Comparison of ENCODE assay signal across 8 cellular contexts in genomic region chr11:6320411-6321207, GRCh38. TPM values are rescaled to one million over a fixed set of nuclear protein-coding genes. Genes with fewer than 3 reads are reported as not detected.
A peak's percentile ranks its signal among the peaks of the same experiment; 100 is the strongest.
DNase-seq lines count a peak whose midpoint lies in the region; ATAC-seq and TF ChIP-seq lines count a peak whose summit lies in the region.

Gene CAVIN3 (minus strand): TSS chr11:6320501. CDS start chr11:6320476, 25 bp downstream.

- H3K4me1 Mint-ChIP-seq in activated T-cell treated with anti-CD3 and anti-CD28 coated beads, Interleukin-2, amount 50 U/mL, for 72 hours (ENCODE audit: low read depth) = peaks cover 40% of the 10 kb centered on the region

- peaks cover 2 to 4% of the 10 kb centered on the region in 2 donors for H3K36me3 Mint-ChIP-seq in activated T-cell treated with anti-CD3 and anti-CD28 coated beads, Interleukin-2, amount 50 U/mL, for 72 hours (ENCODE audit: insufficient read depth in 2 of 2)

- H3K36me3 ChIP-seq in urinary bladder (ENCODE audit: insufficient read depth) = no peaks in the 10 kb centered on the region

- H3K27ac ChIP-seq in urinary bladder (ENCODE audit: low read depth) = peak within 1 kb of the TSS; percentile 93

- H3K9me3 Mint-ChIP-seq in activated T-cell treated with anti-CD3 and anti-CD28 coated beads, Interleukin-2, amount 50 U/mL, for 72 hours = no peaks in the 10 kb centered on the region

- H3K27me3 Mint-ChIP-seq in activated T-cell treated with anti-CD3 and anti-CD28 coated beads, Interleukin-2, amount 50 U/mL, for 72 hours (ENCODE audit: low read depth) = peaks cover 50% of the 10 kb centered on the region

- DNase-seq in A172 (ENCODE audit: low spot score) (peak; percentile 16), fibroblast of the aortic adventitia (ENCODE audit: low read depth) (peak; percentile 92), omental fat pad (ENCODE audit: low spot score) (peak; percentile 44), NAMALWA (ENCODE audit: low spot score) (no peak)
- DNase-seq in activated T-cell treated with anti-CD3 and anti-CD28 coated beads, Interleukin-2, amount 50 U/mL, for 72 hours = peak; percentile 79 to 89

- peak; percentile 40 for ATAC-seq in GM19025 (IDR thresholded peaks at IDR 0.05; ENCODE audit: low read depth, unreplicated experiment)
- peak; percentile 53 for ATAC-seq in HG03575 (IDR thresholded peaks at IDR 0.05; ENCODE audit: extremely low read depth, insufficient number of reproducible peaks, low FRiP score, unreplicated experiment)
- ATAC-seq in activated T-cell treated with anti-CD3 and anti-CD28 coated beads, Interleukin-2, amount 50 U/mL, for 72 hours (replicated peaks in 1 of 2) = peak; percentile 75 to 79
- ATAC-seq in omental fat pad (ENCODE audit: low FRiP score) = peak; percentile 83

- H3K4me3 ChIP-seq in fibroblast of the aortic adventitia (ENCODE audit: low read depth, low read length) (peak within 1 kb of the TSS; percentile 87), urinary bladder (ENCODE audit: low read depth, low read length) (peak within 1 kb of the TSS; percentile 55)

- 3% methylated on average over 44 of the region's 44 CpGs for WGBS in urinary bladder

- H3K27ac Mint-ChIP-seq in activated T-cell treated with anti-CD3 and anti-CD28 coated beads, Interleukin-2, amount 50 U/mL, for 72 hours = peak within 1 kb of the TSS; percentile 95

- no peaks in the 10 kb centered on the region for H3K4me1 ChIP-seq in urinary bladder (ENCODE audit: insufficient read depth)

- TF ChIP-seq CTCF in fibroblast of the aortic adventitia (IDR thresholded peaks at IDR 0.05; ENCODE audit: insufficient read depth, low read length) = no peak
- no peak for TF ChIP-seq CTCF in omental fat pad (IDR thresholded peaks at IDR 0.05)

- peak within 1 kb of the TSS; percentile 83 to 88 for H3K4me3 Mint-ChIP-seq in activated T-cell treated with anti-CD3 and anti-CD28 coated beads, Interleukin-2, amount 50 U/mL, for 72 hours

RNA-seq across cellular contexts. Expression of gene CAVIN3, which starts in this region (rescaled TPM):
- total RNA-seq in A172 (2014; rRNA removed; shearing (Covaris generic)) = not detected in 2 replicates
- total RNA-seq in activated T-cell treated with anti-CD3 and anti-CD28 coated beads, Interleukin-2, amount 50 U/mL, for 72 hours = 10 to 100 TPM; 12.0 to 15.1 TPM
- total RNA-seq in fibroblast of the aortic adventitia (ENCODE audit: low replicate concordance) (323 and 888 TPM in 2 replicates), omental fat pad (100 to 1,000 TPM in 2 of 4 donors, 10 to 100 TPM in 2; 78.7 to 209 (median 139) TPM), urinary bladder (36.7 TPM)
- 254 TPM for polyA plus RNA-seq in urinary bladder

Comparison
In these comparisons a context has a peak if more than half of its experiments do, and no peak if none do; other contexts are left out.
1. RNA of gene CAVIN3 (total RNA-seq): 323 to 888 TPM in fibroblast of the aortic adventitia, 78.7 to 209 TPM in omental fat pad, 36.7 TPM in urinary bladder (single experiment) and 12.0 to 15.1 TPM in activated T-cell treated with anti-CD3 and anti-CD28 coated beads, Interleukin-2, amount 50 U/mL, for 72 hours; not detected in A172; every median in the first group is over 10 times any median in the second.
2. Peak in DNase-seq in A172; RNA of the gene not detected or under 1 TPM.
3. Peak in every context shown above with its lines, with median percentiles within 50 percentile points of each other: ATAC-seq.